ENCODE assay signal across 1 cellular context in genomic region chr3:133547432-133548041, GRCh38.
TF ChIP-seq lines count a peak whose summit lies in the region.

No MANE protein-coding gene starts in this region.

TF ChIP-seq in IMR-90, 13 proteins besides CTCF, POLR2A, EP300 and RAD21:
- TF ChIP-seq MAFK (IDR thresholded peaks at IDR 0.05; ENCODE audit: low read depth, low read length) (no peak), SMC3 (IDR thresholded peaks at IDR 0.05; ENCODE audit: low read depth, low read length) (no peak), MXI1 (IDR thresholded peaks at IDR 0.05; ENCODE audit: borderline replicate concordance, low read depth, low read length) (no peak), RFX5 (IDR thresholded peaks at IDR 0.05; ENCODE audit: low read depth, low read length) (no peak), NFE2L2 (IDR thresholded peaks at IDR 0.05; ENCODE audit: low read depth, low read length) (no peak), CHD1 (IDR thresholded peaks at IDR 0.05; ENCODE audit: low read depth, low read length) (no peak), CEBPB (IDR thresholded peaks at IDR 0.05; ENCODE audit: low read depth, low read length) (no peak), RCOR1 (IDR thresholded peaks at IDR 0.05; ENCODE audit: insufficient replicate concordance, low read length) (no peak), BHLHE40 (IDR thresholded peaks at IDR 0.05; ENCODE audit: low read depth, low read length) (no peak), MAZ (IDR thresholded peaks at IDR 0.05; ENCODE audit: borderline replicate concordance, low read depth, low read length) (no peak)
- TF ChIP-seq, protein P1, sequence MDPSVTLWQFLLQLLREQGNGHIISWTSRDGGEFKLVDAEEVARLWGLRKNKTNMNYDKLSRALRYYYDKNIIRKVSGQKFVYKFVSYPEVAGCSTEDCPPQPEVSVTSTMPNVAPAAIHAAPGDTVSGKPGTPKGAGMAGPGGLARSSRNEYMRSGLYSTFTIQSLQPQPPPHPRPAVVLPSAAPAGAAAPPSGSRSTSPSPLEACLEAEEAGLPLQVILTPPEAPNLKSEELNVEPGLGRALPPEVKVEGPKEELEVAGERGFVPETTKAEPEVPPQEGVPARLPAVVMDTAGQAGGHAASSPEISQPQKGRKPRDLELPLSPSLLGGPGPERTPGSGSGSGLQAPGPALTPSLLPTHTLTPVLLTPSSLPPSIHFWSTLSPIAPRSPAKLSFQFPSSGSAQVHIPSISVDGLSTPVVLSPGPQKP (IDR thresholded peaks at IDR 0.05; ENCODE audit: borderline replicate concordance, low read depth, low read length) = no peak
- TF ChIP-seq, protein P2, sequence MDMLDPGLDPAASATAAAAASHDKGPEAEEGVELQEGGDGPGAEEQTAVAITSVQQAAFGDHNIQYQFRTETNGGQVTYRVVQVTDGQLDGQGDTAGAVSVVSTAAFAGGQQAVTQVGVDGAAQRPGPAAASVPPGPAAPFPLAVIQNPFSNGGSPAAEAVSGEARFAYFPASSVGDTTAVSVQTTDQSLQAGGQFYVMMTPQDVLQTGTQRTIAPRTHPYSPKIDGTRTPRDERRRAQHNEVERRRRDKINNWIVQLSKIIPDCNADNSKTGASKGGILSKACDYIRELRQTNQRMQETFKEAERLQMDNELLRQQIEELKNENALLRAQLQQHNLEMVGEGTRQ (IDR thresholded peaks at IDR 0.05; ENCODE audit: low read depth, low read length) = no peak
TF ChIP-seq in IMR-90: peak in this region for 0.
